In the genomic region with DNA sequence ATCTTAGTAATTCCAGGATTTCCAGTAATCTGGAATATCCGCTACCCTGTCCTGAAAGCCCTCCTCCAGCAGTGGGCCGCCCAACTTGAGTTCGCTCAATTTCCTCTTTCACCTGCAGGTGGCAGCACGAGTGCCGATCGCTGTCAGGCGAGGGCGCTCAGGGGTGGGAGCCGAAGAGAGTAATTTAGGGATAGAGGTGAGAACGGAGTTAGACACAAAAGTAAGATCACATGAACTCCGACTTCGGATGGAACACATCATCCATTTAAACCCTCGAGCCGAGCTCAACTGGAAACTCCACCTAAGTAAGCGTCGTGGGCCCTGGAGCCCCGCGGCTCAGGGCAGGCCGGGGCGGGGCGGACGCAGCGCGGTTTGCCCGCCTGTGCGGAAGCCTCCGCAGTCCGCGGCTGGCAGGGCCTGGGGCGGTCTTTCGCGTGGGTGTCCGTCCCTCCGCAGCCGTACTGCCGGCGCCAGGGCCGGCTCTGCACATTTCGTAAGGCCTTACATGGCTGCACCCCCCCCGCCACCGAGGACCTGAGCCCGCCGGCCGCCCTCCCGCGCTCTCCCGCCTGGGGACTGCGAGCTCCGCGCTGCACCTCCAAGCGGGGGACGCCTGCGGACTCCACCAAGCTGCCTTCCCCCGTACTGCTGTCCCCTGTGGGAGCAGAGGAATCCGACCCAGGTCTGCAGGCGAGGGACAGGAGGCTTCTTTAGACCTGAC, we compare ENCODE assay signal across 8 cellular contexts.
DNase-seq lines count a peak whose midpoint lies in the region; ATAC-seq and TF ChIP-seq lines count a peak whose summit lies in the region.

No MANE protein-coding gene starts in this region.

- ATAC-seq in GM19023 (IDR thresholded peaks at IDR 0.05; ENCODE audit: unreplicated experiment) (peak; percentile 90), HG03280 (IDR thresholded peaks at IDR 0.05; ENCODE audit: unreplicated experiment) (peak; percentile 93), left lobe of liver (peak; percentile 98)
- ATAC-seq in activated CD4-positive, alpha-beta T cell treated with anti-CD3 and anti-CD28 coated beads for 36 hours, result peak; percentile 91

- CTCF ChIA-PET in activated CD4-positive, alpha-beta T cell treated with anti-CD3 and anti-CD28 coated beads for 36 hours (lab: Charles Lee), result interaction anchor here (0.6 to 6.4 kb wide), 17 partner anchors 11 to 348 kb away, joined by 3 to 58 read pairs (median 3); no protein-coding TSS in a partner anchor

- peak overlapping the region; percentile 12 to 63 for H3K27ac ChIP-seq in coronary artery

- H3K4me3 Mint-ChIP-seq in activated CD4-positive, alpha-beta T cell treated with anti-CD3 and anti-CD28 coated beads for 36 hours, result peak overlapping the region; percentile 77

- peak overlapping the region; percentile 45 for H3K27ac Mint-ChIP-seq in activated CD4-positive, alpha-beta T cell treated with anti-CD3 and anti-CD28 coated beads for 36 hours

- H3K4me1 Mint-ChIP-seq in activated CD4-positive, alpha-beta T cell treated with anti-CD3 and anti-CD28 coated beads for 36 hours, result peaks cover 7% of the 10 kb centered on the region

- POLR2A ChIA-PET in activated CD4-positive, alpha-beta T cell treated with anti-CD3 and anti-CD28 coated beads for 36 hours (lab: Charles Lee), result interaction anchor here (0.6 kb wide), 1 partner anchor 94 kb away, joined by 4 read pairs; no protein-coding TSS in a partner anchor

- intact Hi-C loops in activated CD4-positive, alpha-beta T cell treated with anti-CD3 and anti-CD28 coated beads for 36 hours (cut with DNase I, micrococcal nuclease), result loop anchor here (1.0 to 2.0 kb wide), 4 partner anchors 44 to 161 kb away; a partner anchor contains a TSS

- peaks cover 11% of the 10 kb centered on the region for H3K27me3 Mint-ChIP-seq in activated CD4-positive, alpha-beta T cell treated with anti-CD3 and anti-CD28 coated beads for 36 hours

- H3K9me3 Mint-ChIP-seq in activated CD4-positive, alpha-beta T cell treated with anti-CD3 and anti-CD28 coated beads for 36 hours (ENCODE audit: low read depth), result no peaks in the 10 kb centered on the region

- TF ChIP-seq CTCF in AG10803 (conservative IDR thresholded peaks at IDR 0.05; ENCODE audit: low read length), result peak; percentile 83
- peak; percentile 82 for TF ChIP-seq CTCF in coronary artery (IDR thresholded peaks at IDR 0.05)

- DNase-seq in AG10803 (ENCODE audit: low read depth) (peak; percentile 69), NCI-H446 treated with DMSO at 0.1 percent for 48 hours (lab: John Stamatoyannopoulos, UW) (peak; percentile 55), coronary artery (ENCODE audit: low spot score) (no peak), left lobe of liver (ENCODE audit: low spot score) (peak; percentile 80)
- DNase-seq in activated CD4-positive, alpha-beta T cell treated with anti-CD3 and anti-CD28 coated beads for 36 hours, result peak; percentile 90
- DNase-seq in stimulated activated CD4-positive, alpha-beta T cell treated with anti-CD3 and anti-CD28 coated beads, Interleukin-1b, Interleukin-23, amount 100 ng/mL, for 48 hours, result peak; percentile 79

- H3K4me3 ChIP-seq in AG10803 (ENCODE audit: low read length), result peak overlapping the region; percentile 64
- peak overlapping the region; percentile 88 for H3K4me3 ChIP-seq in coronary artery

- no peaks in the 10 kb centered on the region for H3K36me3 Mint-ChIP-seq in activated CD4-positive, alpha-beta T cell treated with anti-CD3 and anti-CD28 coated beads for 36 hours (ENCODE audit: low read depth)
